In the genomic region with DNA sequence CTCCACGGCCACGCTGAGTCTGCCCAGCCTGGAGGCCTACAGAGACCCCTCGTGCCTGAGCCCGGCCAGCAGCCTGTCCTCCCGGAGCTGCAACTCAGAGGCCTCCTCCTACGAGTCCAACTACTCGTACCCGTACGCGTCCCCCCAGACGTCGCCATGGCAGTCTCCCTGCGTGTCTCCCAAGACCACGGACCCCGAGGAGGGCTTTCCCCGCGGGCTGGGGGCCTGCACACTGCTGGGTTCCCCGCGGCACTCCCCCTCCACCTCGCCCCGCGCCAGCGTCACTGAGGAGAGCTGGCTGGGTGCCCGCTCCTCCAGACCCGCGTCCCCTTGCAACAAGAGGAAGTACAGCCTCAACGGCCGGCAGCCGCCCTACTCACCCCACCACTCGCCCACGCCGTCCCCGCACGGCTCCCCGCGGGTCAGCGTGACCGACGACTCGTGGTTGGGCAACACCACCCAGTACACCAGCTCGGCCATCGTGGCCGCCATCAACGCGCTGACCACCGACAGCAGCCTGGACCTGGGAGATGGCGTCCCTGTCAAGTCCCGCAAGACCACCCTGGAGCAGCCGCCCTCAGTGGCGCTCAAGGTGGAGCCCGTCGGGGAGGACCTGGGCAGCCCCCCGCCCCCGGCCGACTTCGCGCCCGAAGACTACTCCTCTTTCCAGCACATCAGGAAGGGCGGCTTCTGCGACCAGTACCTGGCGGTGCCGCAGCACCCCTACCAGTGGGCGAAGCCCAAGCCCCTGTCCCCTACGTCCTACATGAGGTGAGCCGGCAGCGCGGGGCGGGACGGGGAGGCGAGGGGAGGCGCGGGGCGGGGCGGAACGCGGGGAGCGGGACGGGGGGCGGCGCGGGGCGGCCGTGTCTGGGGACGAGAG, we compare ENCODE assay signal across 18 cellular contexts.
"Had no signal": no experiment of that assay in that cellular context is flagged by ENCODE, and none has a peak within 500 bp of the region (broad histone marks: within the 10 kb centered on the region; RNA-seq: fewer than 3 reads in every experiment).

No MANE protein-coding gene starts in this region.

- H3K4me2 ChIP-seq: neural progenitor cell had no signal

- H3K9me3 ChIP-seq: adrenal gland, ovary, tibial nerve, vagina had no signal

- H3K4me3 ChIP-seq: adrenal gland, cardiac muscle cell, neural progenitor cell, ovary, tibial nerve, vagina had no signal

- H3K27me3 ChIP-seq: adrenal gland, cardiac muscle cell, neural progenitor cell, ovary, tibial nerve, vagina had no signal

- H3K9me3 Mint-ChIP-seq: activated naive CD4-positive, alpha-beta T cell treated with anti-CD3 and anti-CD28 coated beads, Interleukin-2, amount 50 U/mL, for 24 hours; activated T-cell treated with anti-CD3 and anti-CD28 coated beads, Interleukin-2, amount 50 U/mL, for 24 hours; neural progenitor cell; stimulated activated effector memory CD8-positive, alpha-beta T cell treated with anti-CD3 and anti-CD28 coated beads, Interleukin-12 subunit alpha, Interleukin-12 subunit beta, amount 100 ng/mL, for 72 hours had no signal

- FAIRE-seq: colon, endometrium, keratinocyte had no signal

- ATAC-seq: esophagus mucosa; stimulated activated effector memory CD8-positive, alpha-beta T cell treated with anti-CD3 and anti-CD28 coated beads, Interleukin-12 subunit alpha, Interleukin-12 subunit beta, amount 100 ng/mL, for 72 hours had no signal

- H3K27ac Mint-ChIP-seq: activated naive CD4-positive, alpha-beta T cell treated with anti-CD3 and anti-CD28 coated beads, Interleukin-2, amount 50 U/mL, for 24 hours; neural progenitor cell; stimulated activated effector memory CD8-positive, alpha-beta T cell treated with anti-CD3 and anti-CD28 coated beads, Interleukin-12 subunit alpha, Interleukin-12 subunit beta, amount 100 ng/mL, for 72 hours had no signal

- H3K9ac ChIP-seq: neural progenitor cell had no signal

- H2AFZ ChIP-seq: neural progenitor cell had no signal

- H3K4me1 ChIP-seq: adrenal gland, neural progenitor cell, vagina had no signal

- H3K4me3 Mint-ChIP-seq: activated naive CD4-positive, alpha-beta T cell treated with anti-CD3 and anti-CD28 coated beads, Interleukin-2, amount 50 U/mL, for 24 hours; activated T-cell treated with anti-CD3 and anti-CD28 coated beads, Interleukin-2, amount 50 U/mL, for 24 hours; neural progenitor cell; stimulated activated effector memory CD8-positive, alpha-beta T cell treated with anti-CD3 and anti-CD28 coated beads, Interleukin-12 subunit alpha, Interleukin-12 subunit beta, amount 100 ng/mL, for 72 hours had no signal

- H3K27me3 Mint-ChIP-seq: activated naive CD4-positive, alpha-beta T cell treated with anti-CD3 and anti-CD28 coated beads, Interleukin-2, amount 50 U/mL, for 24 hours; activated T-cell treated with anti-CD3 and anti-CD28 coated beads, Interleukin-2, amount 50 U/mL, for 24 hours had no signal

- H3K27ac ChIP-seq: adrenal gland, neural progenitor cell, ovary, vagina had no signal

- H3K36me3 ChIP-seq: cardiac muscle cell, neural progenitor cell, ovary had no signal

- DNase-seq: activated CD4-positive, alpha-beta T cell treated with anti-CD3 and anti-CD28 coated beads, Interleukin-2, amount 50 U/mL, for 48 hours; activated effector memory CD4-positive, alpha-beta T cell treated with Interleukin-2 at 50 U/mL for 16 hours; activated T-cell treated with anti-CD3 and anti-CD28 coated beads, Interleukin-2, amount 50 U/mL, for 24 hours; adrenal gland; hippocampal formation; substantia nigra; T-helper 9 cell had no signal
